Comparison of ENCODE assay signal across 11 cellular contexts in genomic region chr9:127664678-127665507, GRCh38. TPM values are rescaled to one million over a fixed set of nuclear protein-coding genes. Genes with fewer than 3 reads are reported as not detected.
DNase-seq lines count a peak whose midpoint lies in the region; ATAC-seq and TF ChIP-seq lines count a peak whose summit lies in the region.
"Had no signal": no experiment of that assay in that cellular context is flagged by ENCODE, and none has a peak within 500 bp of the region (broad histone marks: within the 10 kb centered on the region; RNA-seq: fewer than 3 reads in every experiment).

No MANE protein-coding gene starts in this region.

- H3K36me3 Mint-ChIP-seq in type B pancreatic cell = peaks cover 20% of the 10 kb centered on the region
- H3K36me3 Mint-ChIP-seq in T-helper 17 cell (ENCODE audit: low read depth) = peaks cover 8% of the 10 kb centered on the region
- H3K36me3 Mint-ChIP-seq: stimulated activated naive B cell treated with anti-CD40 and anti-IgM and Interleukin-4, amounts not matched to agents 10 μg/mL and 1 μg/mL and 100 μg/mL, for 72 hours had no signal

- no peaks in the 10 kb centered on the region for H3K9me3 ChIP-seq in right lobe of liver
- no peaks in the 10 kb centered on the region for H3K9me3 ChIP-seq in T-helper 17 cell (ENCODE audit: control insufficient read depth, low read length, poor library complexity, severe bottlenecking)

- DNase-seq in NCI-H1694 treated with DMSO at 0.1 percent for 48 hours (lab: John Stamatoyannopoulos, UW) = peak; percentile 34
- peak; percentile 38 for DNase-seq in dedifferentiated amniotic fluid mesenchymal stem cell (ENCODE audit: extremely low spot score)
- DNase-seq in right lobe of liver = peak in 1 of 3 donors; percentile 35
- no peak for DNase-seq in type B pancreatic cell (ENCODE audit: extremely low spot score, unreplicated experiment)
- no peak for DNase-seq in NCI-H1048 (lab: John Stamatoyannopoulos, UW)
- DNase-seq in nucleus accumbens (lab: John Stamatoyannopoulos, UW) = no peak
- DNase-seq in T-helper 17 cell = no peak
- DNase-seq: activated T-cell treated with anti-CD3 and anti-CD28 coated beads, Interleukin-2, amount 50 U/mL, for 1 hour; NCI-H2171 treated with DMSO at 0.1 percent for 48 hours; stimulated activated naive B cell treated with anti-CD40 and anti-IgM and Interleukin-4, amounts not matched to agents 10 μg/mL and 1 μg/mL and 100 μg/mL, for 72 hours had no signal

- H3K27ac Mint-ChIP-seq in type B pancreatic cell = peak overlapping the region; percentile 79
- no peak overlapping the region for H3K27ac Mint-ChIP-seq in T-helper 17 cell
- H3K27ac Mint-ChIP-seq: stimulated activated naive B cell treated with anti-CD40 and anti-IgM and Interleukin-4, amounts not matched to agents 10 μg/mL and 1 μg/mL and 100 μg/mL, for 72 hours had no signal

- H3K27ac ChIP-seq in right lobe of liver = no peak overlapping the region

- peak; percentile 46 to 69 (median 56) for ATAC-seq in right lobe of liver
- no peak for ATAC-seq in HG03571 (IDR thresholded peaks at IDR 0.05; ENCODE audit: unreplicated experiment)
- ATAC-seq in T-helper 17 cell = no peak
- ATAC-seq: stimulated activated naive B cell treated with anti-CD40 and anti-IgM and Interleukin-4, amounts not matched to agents 10 μg/mL and 1 μg/mL and 100 μg/mL, for 72 hours had no signal

- H3K27me3 Mint-ChIP-seq in type B pancreatic cell = no peaks in the 10 kb centered on the region
- peaks cover 6% of the 10 kb centered on the region for H3K27me3 Mint-ChIP-seq in T-helper 17 cell

- peaks cover 41% of the 10 kb centered on the region for H3K4me1 Mint-ChIP-seq in type B pancreatic cell (ENCODE audit: unreplicated experiment)
- no peaks in the 10 kb centered on the region for H3K4me1 Mint-ChIP-seq in T-helper 17 cell
- H3K4me1 Mint-ChIP-seq: stimulated activated naive B cell treated with anti-CD40 and anti-IgM and Interleukin-4, amounts not matched to agents 10 μg/mL and 1 μg/mL and 100 μg/mL, for 72 hours had no signal

- no peak for TF ChIP-seq POLR2A in right lobe of liver (IDR thresholded peaks at IDR 0.05)

- intact Hi-C loops in right lobe of liver (cut with DNase I) = no loop called here

- no peaks in the 10 kb centered on the region for H3K4me1 ChIP-seq in right lobe of liver

- H3K4me3 ChIP-seq in right lobe of liver = no peak overlapping the region

- no peaks in the 10 kb centered on the region for H3K27me3 ChIP-seq in right lobe of liver

- WGBS in right lobe of liver (ENCODE audit: insufficient coverage, low coverage, low lambda C conversion rate, missing lambda C conversion rate) = 44% methylated on average over 6 of the region's 10 CpGs

- no peaks in the 10 kb centered on the region for H3K36me3 ChIP-seq in right lobe of liver

- peak overlapping the region; percentile 58 for H3K4me3 Mint-ChIP-seq in type B pancreatic cell
- H3K4me3 Mint-ChIP-seq in T-helper 17 cell = no peak overlapping the region
- H3K4me3 Mint-ChIP-seq: stimulated activated naive B cell treated with anti-CD40 and anti-IgM and Interleukin-4, amounts not matched to agents 10 μg/mL and 1 μg/mL and 100 μg/mL, for 72 hours had no signal

- no peak for TF ChIP-seq CTCF in right lobe of liver (IDR thresholded peaks at IDR 0.05)
- TF ChIP-seq CTCF in type B pancreatic cell (conservative IDR thresholded peaks at IDR 0.05) = no peak

- H3K9me3 Mint-ChIP-seq in type B pancreatic cell = no peaks in the 10 kb centered on the region
- H3K9me3 Mint-ChIP-seq: stimulated activated naive B cell treated with anti-CD40 and anti-IgM and Interleukin-4, amounts not matched to agents 10 μg/mL and 1 μg/mL and 100 μg/mL, for 72 hours had no signal

RNA-seq across cellular contexts. Expression of gene CFAP157, which starts 41.9 kb away (rescaled TPM):
- total RNA-seq in right lobe of liver (under 1 TPM in 1 of 6 experiments, not detected in 5; 0.10 TPM), type B pancreatic cell (ENCODE audit: low replicate concordance) (0.26 and 8.0 TPM in 2 replicates), T-helper 17 cell (under 1 TPM in 1 of 2 donors, not detected in 1; 0.27 TPM)

RNA-seq across cellular contexts. Expression of gene PTRH1, which starts 50.6 kb away (rescaled TPM):
- 10 to 100 TPM in 2 of 6 experiments, 1 to 10 TPM in 4; 4.8 to 21.2 (median 6.8) TPM for total RNA-seq in right lobe of liver
- total RNA-seq in type B pancreatic cell (ENCODE audit: low replicate concordance) = 12.0 and 13.9 TPM in 2 replicates
- 1 to 10 TPM; 6.6 to 6.7 TPM for total RNA-seq in T-helper 17 cell

RNA-seq across cellular contexts. Expression of gene TTC16, which starts 51.0 kb away (rescaled TPM):
- total RNA-seq in right lobe of liver (under 1 TPM in 2 of 6 experiments, not detected in 4; 0.05 to 0.12 TPM), type B pancreatic cell (ENCODE audit: low replicate concordance) (0.10 TPM in 1 of 2 replicates, not detected in the other), T-helper 17 cell (1 to 10 TPM; 3.7 to 4.3 TPM)

RNA-seq across cellular contexts. Expression of gene STXBP1, which starts 52.8 kb away (rescaled TPM):
- total RNA-seq in right lobe of liver (10 to 100 TPM in 1 of 6 experiments, 1 to 10 TPM in 5; 1.8 to 13.5 (median 4.1) TPM), type B pancreatic cell (ENCODE audit: low replicate concordance) (43.1 and 48.8 TPM in 2 replicates), T-helper 17 cell (1 to 10 TPM; 6.3 to 8.4 TPM)

Comparison
In these comparisons a context has a peak if more than half of its experiments do, and no peak if none do; other contexts are left out.
1. DNase-seq: peak in NCI-H1694 treated with DMSO at 0.1 percent for 48 hours (single experiment) and dedifferentiated amniotic fluid mesenchymal stem cell (single experiment); none in type B pancreatic cell (single experiment), NCI-H1048 (single experiment), nucleus accumbens (0 of 56) and T-helper 17 cell (0 of 3).
2. ATAC-seq: peak in right lobe of liver (4 of 4); none in HG03571 (single experiment) and T-helper 17 cell (single experiment).